In the genomic region with DNA sequence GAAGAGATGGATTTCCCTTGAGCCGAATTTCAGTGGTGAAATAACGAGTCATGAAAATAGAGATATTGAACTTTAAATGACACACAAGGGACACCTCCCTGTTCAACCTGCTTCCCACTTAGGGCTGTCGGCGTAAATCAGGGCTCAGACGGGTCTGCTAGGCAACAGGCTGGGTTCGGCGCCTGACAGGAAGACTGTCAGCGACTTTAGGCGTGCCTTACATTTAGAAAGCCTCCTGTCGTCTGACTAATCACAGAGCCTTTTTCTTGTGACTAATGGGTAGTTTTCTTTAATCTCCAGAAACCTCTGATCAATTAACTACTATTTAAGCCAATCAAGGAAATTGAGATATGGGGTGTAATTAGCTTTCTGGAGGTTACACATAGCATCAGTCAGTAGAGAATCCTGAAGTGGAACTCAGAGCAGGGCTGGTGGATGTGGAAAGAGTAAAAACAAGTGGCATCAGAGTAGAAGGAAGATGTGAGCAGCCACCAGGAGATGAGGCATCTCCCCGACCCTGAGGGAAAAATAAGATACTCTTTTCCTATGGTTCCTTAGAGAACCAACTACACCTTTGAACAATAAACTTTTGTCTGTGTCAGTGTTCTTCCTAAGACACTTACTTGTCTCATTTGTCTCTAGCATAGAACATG, we compare ENCODE assay signal across 14 cellular contexts.
"Had no signal": no experiment of that assay in that cellular context is flagged by ENCODE, and none has a peak within 500 bp of the region (broad histone marks: within the 10 kb centered on the region; RNA-seq: fewer than 3 reads in every experiment).

No MANE protein-coding gene starts in this region.

- H3K9me3 Mint-ChIP-seq: endodermal cell; stimulated activated memory B cell treated with anti-CD40 and anti-IgM and Interleukin-4, amounts not matched to agents 10 μg/mL and 1 μg/mL and 100 μg/mL, for 72 hours; T-helper 1 cell treated with Interleukin-12 subunit alpha and Interleukin-12 subunit beta and Interleukin-4 antibody, amounts not matched to agents 30 μg/mL and 1 μg/mL, for 36 hours had no signal

- H3K36me3 ChIP-seq: ascending aorta, breast epithelium, esophagus muscularis mucosa, lower lobe of right lung, sigmoid colon had no signal

- H3K9me3 ChIP-seq: ascending aorta, breast epithelium, esophagus muscularis mucosa, lower lobe of right lung, sigmoid colon had no signal

- H2AFZ ChIP-seq: parathyroid adenoma had no signal

- H3K36me3 Mint-ChIP-seq: stimulated activated memory B cell treated with anti-CD40 and anti-IgM and Interleukin-4, amounts not matched to agents 10 μg/mL and 1 μg/mL and 100 μg/mL, for 72 hours had no signal

- H3K27ac ChIP-seq: ascending aorta, breast epithelium, esophagus muscularis mucosa, lower lobe of right lung, parathyroid adenoma, sigmoid colon had no signal

- H3K4me1 ChIP-seq: ascending aorta, breast epithelium, esophagus muscularis mucosa, lower lobe of right lung, parathyroid adenoma, sigmoid colon had no signal

- ATAC-seq: lower lobe of right lung; stimulated activated memory B cell treated with anti-CD40 and anti-IgM and Interleukin-4, amounts not matched to agents 10 μg/mL and 1 μg/mL and 100 μg/mL, for 72 hours had no signal

- H3K27ac Mint-ChIP-seq: dendritic cell treated with granulocyte-macrophage colony-stimulating factor and Interleukin-4, amounts not matched to agents 40 ng/mL and 50 ng/mL, for 4 days; endodermal cell; naive B cell; stimulated activated memory B cell treated with anti-CD40 and anti-IgM and Interleukin-4, amounts not matched to agents 10 μg/mL and 1 μg/mL and 100 μg/mL, for 72 hours; T-helper 1 cell treated with Interleukin-12 subunit alpha and Interleukin-12 subunit beta and Interleukin-4 antibody, amounts not matched to agents 30 μg/mL and 1 μg/mL, for 36 hours had no signal

- H3K9ac ChIP-seq: parathyroid adenoma had no signal

- H3K79me2 ChIP-seq: parathyroid adenoma had no signal

- H3K4me3 Mint-ChIP-seq: dendritic cell treated with granulocyte-macrophage colony-stimulating factor and Interleukin-4, amounts not matched to agents 40 ng/mL and 50 ng/mL, for 4 days; endodermal cell; naive B cell; stimulated activated memory B cell treated with anti-CD40 and anti-IgM and Interleukin-4, amounts not matched to agents 10 μg/mL and 1 μg/mL and 100 μg/mL, for 72 hours; T-helper 1 cell treated with Interleukin-12 subunit alpha and Interleukin-12 subunit beta and Interleukin-4 antibody, amounts not matched to agents 30 μg/mL and 1 μg/mL, for 36 hours had no signal

- DNase-seq: activated naive CD4-positive, alpha-beta T cell treated with Interleukin-2 at 50 U/mL for 16 hours; endodermal cell; glutamatergic neuron; lower lobe of right lung; naive B cell; sigmoid colon; stimulated activated CD4-positive, alpha-beta T cell treated with anti-CD3 and anti-CD28 coated beads, Interleukin-12 subunit alpha, Interleukin-12 subunit beta, amount 100 ng/mL, for 4 hours had no signal

- H3K4me3 ChIP-seq: ascending aorta, breast epithelium, esophagus muscularis mucosa, lower lobe of right lung, sigmoid colon had no signal

- H3K27me3 ChIP-seq: ascending aorta, breast epithelium, esophagus muscularis mucosa, sigmoid colon had no signal
